ENCODE assay signal across 11 cellular contexts in genomic region chr19:31312004-31312403, GRCh38. TPM values are rescaled to one million over a fixed set of nuclear protein-coding genes. Genes with fewer than 3 reads are reported as not detected.
DNase-seq lines count a peak whose midpoint lies in the region; ATAC-seq and TF ChIP-seq lines count a peak whose summit lies in the region.
"Had no signal": no experiment of that assay in that cellular context is flagged by ENCODE, and none has a peak within 500 bp of the region (broad histone marks: within the 10 kb centered on the region; RNA-seq: fewer than 3 reads in every experiment).

No MANE protein-coding gene starts in this region.

- H3K9me2 ChIP-seq in PC-3 (replicated peaks; ENCODE audit: low read length), result no peaks in the 10 kb centered on the region

- DNase-seq in activated CD4-positive, alpha-beta T cell treated with anti-CD3 and anti-CD28 coated beads for 24 hours (ENCODE audit: low read depth in 2 of 2), result peak; percentile 3 to 10
- no peak for DNase-seq in activated CD4-positive, alpha-beta T cell treated with anti-CD3 and anti-CD28 coated beads, Interleukin-2, amount 10 ng/mL, durations not matched to agents 7 days and 5 days
- DNase-seq in PC-3 (peak; percentile 10), fibroblast of mammary gland (ENCODE audit: low read depth) (peak; percentile 94), ureter (ENCODE audit: low spot score) (no peak)
- DNase-seq in stimulated activated CD8-positive, alpha-beta memory T cell treated with anti-CD3 and anti-CD28 coated beads, Interleukin-15, amount 100 ng/mL, for 48 hours (ENCODE audit: low read depth in 2 of 2), result peak; percentile 15 to 30
- DNase-seq in activated effector memory CD4-positive, alpha-beta T cell treated with Interleukin-2 at 50 U/mL for 16 hours, result no peak
- DNase-seq: BE2C, NCI-H1436 treated with DMSO at 0.1 percent for 48 hours had no signal

- H3K79me2 ChIP-seq in PC-3 (ENCODE audit: low read length), result no peaks in the 10 kb centered on the region

- CTCF ChIA-PET in activated CD4-positive, alpha-beta T cell treated with anti-CD3 and anti-CD28 coated beads, Interleukin-2, amount 10 ng/mL, durations not matched to agents 7 days and 5 days (lab: Charles Lee), result no interaction called here
- CTCF ChIA-PET in PC-3 (lab: Charles Lee), result no interaction called here

- H4K20me1 ChIP-seq in PC-3 (ENCODE audit: low read length), result no peaks in the 10 kb centered on the region

- H3K4me3 Mint-ChIP-seq in activated CD4-positive, alpha-beta T cell treated with anti-CD3 and anti-CD28 coated beads, Interleukin-2, amount 10 ng/mL, durations not matched to agents 7 days and 5 days, result no peak overlapping the region
- H3K4me3 Mint-ChIP-seq: T-helper 1 cell treated with Interleukin-12 subunit alpha and Interleukin-12 subunit beta and Interleukin-4 antibody, amounts not matched to agents 30 μg/mL and 1 μg/mL, for 36 hours had no signal

- intact Hi-C loops in PC-3 (cut with micrococcal nuclease), result no loop called here

- no peaks in the 10 kb centered on the region for H3K36me3 ChIP-seq in PC-3 (ENCODE audit: low read depth, low read length)
- H3K36me3 ChIP-seq: BE2C had no signal

- H3K36me3 Mint-ChIP-seq in activated CD4-positive, alpha-beta T cell treated with anti-CD3 and anti-CD28 coated beads, Interleukin-2, amount 10 ng/mL, durations not matched to agents 7 days and 5 days (ENCODE audit: low read depth), result no peaks in the 10 kb centered on the region

- H3K4me1 Mint-ChIP-seq in activated CD4-positive, alpha-beta T cell treated with anti-CD3 and anti-CD28 coated beads, Interleukin-2, amount 10 ng/mL, durations not matched to agents 7 days and 5 days, result no peaks in the 10 kb centered on the region

- no peaks in the 10 kb centered on the region for H3K9me3 Mint-ChIP-seq in activated CD4-positive, alpha-beta T cell treated with anti-CD3 and anti-CD28 coated beads, Interleukin-2, amount 10 ng/mL, durations not matched to agents 7 days and 5 days
- H3K9me3 Mint-ChIP-seq: T-helper 1 cell treated with Interleukin-12 subunit alpha and Interleukin-12 subunit beta and Interleukin-4 antibody, amounts not matched to agents 30 μg/mL and 1 μg/mL, for 36 hours had no signal

- H3K9ac ChIP-seq in PC-3 (ENCODE audit: low read length), result no peak overlapping the region

- H3K27me3 ChIP-seq in PC-3 (ENCODE audit: low read length), result no peaks in the 10 kb centered on the region
- H3K27me3 ChIP-seq: BE2C had no signal

- no TSS peak for BruUV-seq in PC-3 (replicated peaks; lab: Mats Ljungman, UMichigan)

- H3K27ac Mint-ChIP-seq in activated CD4-positive, alpha-beta T cell treated with anti-CD3 and anti-CD28 coated beads, Interleukin-2, amount 10 ng/mL, durations not matched to agents 7 days and 5 days, result no peak overlapping the region
- H3K27ac Mint-ChIP-seq: T-helper 1 cell treated with Interleukin-12 subunit alpha and Interleukin-12 subunit beta and Interleukin-4 antibody, amounts not matched to agents 30 μg/mL and 1 μg/mL, for 36 hours had no signal

- POLR2A ChIA-PET in activated CD4-positive, alpha-beta T cell treated with anti-CD3 and anti-CD28 coated beads, Interleukin-2, amount 10 ng/mL, durations not matched to agents 7 days and 5 days (lab: Charles Lee), result no interaction called here
- POLR2A ChIA-PET in PC-3 (lab: Charles Lee; ENCODE audit: unreplicated experiment), result no interaction called here

- TF ChIP-seq CTCF in PC-3 (conservative IDR thresholded peaks at IDR 0.05; ENCODE audit: low read depth, low read length) (no peak), fibroblast of mammary gland (conservative IDR thresholded peaks at IDR 0.05; ENCODE audit: control insufficient read depth, insufficient read depth, low read depth, low read length) (no peak)

- no peak for ATAC-seq in PC-3
- no peak for ATAC-seq in GM21737 (IDR thresholded peaks at IDR 0.05; ENCODE audit: unreplicated experiment)

- H3K4me1 ChIP-seq in PC-3 (ENCODE audit: insufficient read depth, low read length), result no peaks in the 10 kb centered on the region

- H3K4me3 ChIP-seq in PC-3 (ENCODE audit: low read length) (no peak overlapping the region), fibroblast of mammary gland (ENCODE audit: control insufficient read depth, low read depth, low read length) (no peak overlapping the region)

- no peaks in the 10 kb centered on the region for H3K9me3 ChIP-seq in PC-3 (ENCODE audit: low read length)
- H3K9me3 ChIP-seq: BE2C had no signal

- H3K27ac ChIP-seq in PC-3 (ENCODE audit: low read length), result no peak overlapping the region

- no peaks in the 10 kb centered on the region for H3F3A ChIP-seq in PC-3 (ENCODE audit: low read length, unreplicated experiment)

- H3K27me3 Mint-ChIP-seq in activated CD4-positive, alpha-beta T cell treated with anti-CD3 and anti-CD28 coated beads, Interleukin-2, amount 10 ng/mL, durations not matched to agents 7 days and 5 days, result no peaks in the 10 kb centered on the region

- H3K4me2 ChIP-seq in PC-3 (ENCODE audit: low read length), result no peak overlapping the region

- H2AFZ ChIP-seq in PC-3 (ENCODE audit: low read length), result no peak overlapping the region

RNA-seq across cellular contexts. Expression of gene TSHZ3, which starts 37.2 kb away (rescaled TPM):
- 1 to 10 TPM; 1.7 to 1.8 TPM for total RNA-seq in activated CD4-positive, alpha-beta T cell treated with anti-CD3 and anti-CD28 coated beads, Interleukin-2, amount 10 ng/mL, durations not matched to agents 7 days and 5 days
- 0.18 and 0.23 TPM in 2 replicates for total RNA-seq in PC-3 (2014; rRNA removed)
- total RNA-seq in ureter, result 23.6 TPM

Comparison
In these comparisons a context has a peak if more than half of its experiments do, and no peak if none do; other contexts are left out.
1. DNase-seq: peak in activated CD4-positive, alpha-beta T cell treated with anti-CD3 and anti-CD28 coated beads for 24 hours (2 of 2), PC-3 (single experiment), fibroblast of mammary gland (single experiment) and stimulated activated CD8-positive, alpha-beta memory T cell treated with anti-CD3 and anti-CD28 coated beads, Interleukin-15, amount 100 ng/mL, for 48 hours (2 of 2); none in activated CD4-positive, alpha-beta T cell treated with anti-CD3 and anti-CD28 coated beads, Interleukin-2, amount 10 ng/mL, durations not matched to agents 7 days and 5 days (single experiment), activated effector memory CD4-positive, alpha-beta T cell treated with Interleukin-2 at 50 U/mL for 16 hours (single experiment) and ureter (single experiment).